9 cellular contexts compared by ENCODE assay signal in genomic region chr7:113928113-113928512, GRCh38. TPM values are rescaled to one million over a fixed set of nuclear protein-coding genes. Genes with fewer than 3 reads are reported as not detected.
"Had no signal": no experiment of that assay in that cellular context is flagged by ENCODE, and none has a peak within 500 bp of the region (broad histone marks: within the 10 kb centered on the region; RNA-seq: fewer than 3 reads in every experiment).

No MANE protein-coding gene starts in this region.

- H3K9ac ChIP-seq: GM23248 had no signal

- H3K36me3 Mint-ChIP-seq: IgD-negative memory B cell had no signal

- FAIRE-seq: H54 had no signal

- H3K27ac Mint-ChIP-seq: H9, IgD-negative memory B cell had no signal

- DNase-seq: GM23248, GOT3, H9, HCEC 1CT, KG1 had no signal

- H3K4me3 Mint-ChIP-seq: H9, IgD-negative memory B cell had no signal

- H3K27me3 Mint-ChIP-seq: IgD-negative memory B cell had no signal

- H3K4me1 Mint-ChIP-seq: IgD-negative memory B cell had no signal

- H3K4me3 ChIP-seq: GM23248 had no signal

- H2AFZ ChIP-seq: GM23248 had no signal

- H3K27ac ChIP-seq: GM23248, HL-60 had no signal

RNA-seq across cellular contexts. Expression of gene PPP1R3A, which starts 9.3 kb away (rescaled TPM):
- total RNA-seq: GM23248, H9, HT1080 had no signal
- polyA plus RNA-seq: GM23248, IgD-negative memory B cell had no signal
